ENCODE assay signal across 8 cellular contexts in genomic region chr12:6370994-6371754, GRCh38. TPM values are rescaled to one million over a fixed set of nuclear protein-coding genes. Genes with fewer than 3 reads are reported as not detected.
DNase-seq lines count a peak whose midpoint lies in the region; ATAC-seq and TF ChIP-seq lines count a peak whose summit lies in the region.

No MANE protein-coding gene starts in this region.

- H3K27me3 ChIP-seq in HCT116 (ENCODE audit: insufficient read depth, low read length) (no peaks in the 10 kb centered on the region), neural progenitor cell (peaks cover 23% of the 10 kb centered on the region)

- RAD21 ChIA-PET in HCT116 (lab: Charles Lee; ENCODE audit: low non-redundant PET in 1 of 2, low total read pairs in 2 of 2, uncharacterized antibody in 2 of 2, unreplicated experiment in 2 of 2) = interaction anchor here (0.8 to 1.8 kb wide), 3 partner anchors 29 to 94 kb away, joined by 3 to 5 read pairs (median 4); partner anchors contain the start of gene TNFRSF1A (in 1 of the 2)

- CTCF ChIA-PET in HCT116 (lab: Charles Lee) = interaction anchor here (1.1 to 1.3 kb wide), 3 partner anchors 16 to 35 kb away, joined by 3 to 6 read pairs (median 3); no protein-coding TSS in a partner anchor

- H3K27ac ChIP-seq in HCT116 (ENCODE audit: low read depth, low read length) = peak overlapping the region; percentile 100
- peak overlapping the region; percentile 24 for H3K27ac ChIP-seq in neural progenitor cell

- H3F3A ChIP-seq in neural progenitor cell (ENCODE audit: low read depth) = peaks cover 47% of the 10 kb centered on the region

- H3K4me1 ChIP-seq in HCT116 (ENCODE audit: control insufficient read depth in 1 of 2, insufficient read depth in 2 of 2, low read length in 2 of 2) (peaks cover 79 to 99% of the 10 kb centered on the region in 2 experiments), neural progenitor cell (peaks cover 57% of the 10 kb centered on the region)

- peak overlapping the region; percentile 27 for H3K4me3 Mint-ChIP-seq in neural progenitor cell

- no peaks in the 10 kb centered on the region for H3K9me2 ChIP-seq in HCT116 (ENCODE audit: insufficient read depth)

- peak overlapping the region; percentile 73 for H3K9ac ChIP-seq in HCT116 (ENCODE audit: low read length)
- no peak overlapping the region for H3K9ac ChIP-seq in neural progenitor cell

- H3K27ac Mint-ChIP-seq in neural progenitor cell = peak overlapping the region; percentile 85

- peaks cover 0 to 15% of the 10 kb centered on the region in 2 experiments; a peak in 1 of 4 replicates for H3K36me3 ChIP-seq in HCT116 (ENCODE audit: control insufficient read depth in 1 of 2, insufficient read depth in 2 of 2, low read length in 2 of 2)
- no peaks in the 10 kb centered on the region for H3K36me3 ChIP-seq in neural progenitor cell

- POLR2A ChIA-PET in HCT116 (lab: Charles Lee) = interaction anchor here (0.7 to 3.8 kb wide), 10 partner anchors 10 to 318 kb away, joined by 3 to 29 read pairs (median 6); partner anchors contain the start of genes GAPDH, LTBR, TNFRSF1A and VAMP1

- H3K9me3 ChIP-seq in HCT116 (ENCODE audit: control insufficient read depth in 1 of 2, insufficient read depth in 1 of 2, low read depth in 1 of 2, low read length in 2 of 2) = no peaks in the 10 kb centered on the region
- no peaks in the 10 kb centered on the region for H3K9me3 ChIP-seq in neural progenitor cell (ENCODE audit: low read depth)

- H3K4me3 ChIP-seq in HCT116 (replicated peaks in 1 of 2; ENCODE audit: low read depth in 1 of 2, low read length in 2 of 2) = peak overlapping the region; percentile 20 to 58
- H3K4me3 ChIP-seq in neural progenitor cell = peak overlapping the region; percentile 27

- H3K79me2 ChIP-seq in HCT116 (ENCODE audit: insufficient read depth, low read length) (peaks cover 74% of the 10 kb centered on the region), neural progenitor cell (ENCODE audit: low read depth) (peaks cover 18% of the 10 kb centered on the region)

- TF ChIP-seq RAD21 in HCT116 (IDR thresholded peaks at IDR 0.05; ENCODE audit: low read depth) = no peak

- ATAC-seq in HCT116 (peak; percentile 66), GM19395 (IDR thresholded peaks at IDR 0.05; ENCODE audit: unreplicated experiment) (no peak), HG03196 (IDR thresholded peaks at IDR 0.05; ENCODE audit: unreplicated experiment) (no peak)

- DNase-seq in HCT116 (ENCODE audit: low read depth, low spot score) = peak; percentile 95
- peak; percentile 86 for DNase-seq in NCI-H510A (lab: John Stamatoyannopoulos, UW)
- DNase-seq in dermis blood vessel endothelial cell = peak; percentile 45
- DNase-seq in neural progenitor cell (ENCODE audit: low spot score) = peak; percentile 81
- no peak for DNase-seq in posterior vena cava (ENCODE audit: low spot score)
- no peak for DNase-seq in stimulated activated CD4-positive, alpha-beta T cell treated with anti-CD3 and anti-CD28 coated beads, Interleukin-4, amount 100 ng/mL, for 1 hour

- H3K4me2 ChIP-seq in HCT116 (ENCODE audit: low read length) = peak overlapping the region; percentile 91
- H3K4me2 ChIP-seq in neural progenitor cell = peak overlapping the region; percentile 66

- peak; percentile 40 for TF ChIP-seq POLR2A in HCT116 (IDR thresholded peaks at IDR 0.05; ENCODE audit: borderline replicate concordance, extremely low read depth, insufficient read depth, insufficient read length)

- TF ChIP-seq CTCF in HCT116 (IDR thresholded peaks at IDR 0.05 in 2 of 3, conservative IDR thresholded peaks at IDR 0.05 in 1 of 3; ENCODE audit: borderline replicate concordance in 1 of 3, insufficient read depth in 1 of 3, low read depth in 2 of 3, low read length in 2 of 3) (0 out of 6 replicates have a peak, but pooled peaks of 1 of the 3 experiments have one; percentile 9), neural progenitor cell (IDR thresholded peaks at IDR 0.05) (peak; percentile 36)

- peaks cover 55% of the 10 kb centered on the region for H3K4me1 Mint-ChIP-seq in neural progenitor cell

- H3K36me3 Mint-ChIP-seq in neural progenitor cell = no peaks in the 10 kb centered on the region

- BruUV-seq in HCT116 (replicated peaks; lab: Mats Ljungman, UMichigan) = no TSS peak

- intact Hi-C loops in HCT116 (cut with micrococcal nuclease) = loop anchor here (1.0 kb wide), 1 partner anchor 35 kb away; no protein-coding TSS in a partner anchor
- intact Hi-C loops in posterior vena cava (cut with DNase I) = no loop called here

- H2AFZ ChIP-seq in HCT116 (ENCODE audit: low read depth, low read length, poor library complexity, severe bottlenecking) = no peak overlapping the region
- H2AFZ ChIP-seq in neural progenitor cell (replicated peaks) = peak overlapping the region; percentile 7

- H4K20me1 ChIP-seq in HCT116 (ENCODE audit: insufficient read depth) (no peaks in the 10 kb centered on the region), neural progenitor cell (ENCODE audit: low read depth) (no peaks in the 10 kb centered on the region)

- peaks cover 25% of the 10 kb centered on the region for H3K27me3 Mint-ChIP-seq in neural progenitor cell (ENCODE audit: insufficient read depth, low read depth)

- H3K9me3 Mint-ChIP-seq in neural progenitor cell = no peaks in the 10 kb centered on the region

TF ChIP-seq in HCT116, 20 proteins besides CTCF, POLR2A, EP300 and RAD21:
- TF ChIP-seq TCF7L2 (IDR thresholded peaks at IDR 0.05; ENCODE audit: borderline replicate concordance, extremely low read depth, insufficient read depth, insufficient read length) (peak; percentile 85), SIN3A (IDR thresholded peaks at IDR 0.05; ENCODE audit: low read depth) (no peak), JUND (IDR thresholded peaks at IDR 0.05) (no peak), YY1 (IDR thresholded peaks at IDR 0.05; ENCODE audit: extremely low read depth, insufficient replicate concordance, low read depth, low read length) (peak; percentile 20), EZH2phosphoT487 (IDR thresholded peaks at IDR 0.05; ENCODE audit: borderline replicate concordance) (no peak), POLR2AphosphoS5 (IDR thresholded peaks at IDR 0.05; ENCODE audit: low read depth, low read length) (peak; percentile 66), CEBPB (IDR thresholded peaks at IDR 0.05; ENCODE audit: low read depth) (no peak)

RNA-seq across cellular contexts. Expression of gene SCNN1A, which starts 4.2 kb away (rescaled TPM):
- total RNA-seq in HCT116 (2021; ENCODE audit: unreplicated experiment) (118 TPM), dermis blood vessel endothelial cell (1.5 and 7.1 TPM in 2 replicates), neural progenitor cell (ENCODE audit: low replicate concordance) (1.2 and 5.0 TPM in 2 replicates), posterior vena cava (1 to 10 TPM; 1.9 to 3.3 TPM)
- polyA plus RNA-seq in HCT116 (2012) = 150 and 159 TPM in 2 replicates

RNA-seq across cellular contexts. Expression of gene LTBR, which starts 12.8 kb away (rescaled TPM):
- 128 TPM for total RNA-seq in HCT116 (2021; ENCODE audit: unreplicated experiment)
- polyA plus RNA-seq in HCT116 (2012) = 91.2 and 100 TPM in 2 replicates
- 46.4 and 74.0 TPM in 2 replicates for total RNA-seq in dermis blood vessel endothelial cell
- 0.25 TPM in 1 of 2 replicates, not detected in the other for total RNA-seq in neural progenitor cell (ENCODE audit: low replicate concordance)
- total RNA-seq in posterior vena cava = 10 to 100 TPM; 86.4 to 92.5 TPM

RNA-seq across cellular contexts. Expression of gene TNFRSF1A, which starts 29.3 kb away (rescaled TPM):
- total RNA-seq in HCT116 (2021; ENCODE audit: unreplicated experiment) = 129 TPM
- polyA plus RNA-seq in HCT116 (2012) = 91.0 and 116 TPM in 2 replicates
- total RNA-seq in dermis blood vessel endothelial cell = 58.9 and 67.6 TPM in 2 replicates
- 21.8 and 24.7 TPM in 2 replicates for total RNA-seq in neural progenitor cell (ENCODE audit: low replicate concordance)
- 100 to 1,000 TPM; 190 to 194 TPM for total RNA-seq in posterior vena cava

Comparison
In these comparisons a context has a peak if more than half of its experiments do, and no peak if none do; other contexts are left out.
1. DNase-seq: peak in HCT116 (single experiment), NCI-H510A (single experiment), dermis blood vessel endothelial cell (single experiment) and neural progenitor cell (single experiment); none in posterior vena cava (single experiment) and stimulated activated CD4-positive, alpha-beta T cell treated with anti-CD3 and anti-CD28 coated beads, Interleukin-4, amount 100 ng/mL, for 1 hour (single experiment).
2. RNA of gene SCNN1A, which starts 4.2 kb away (total RNA-seq): 118 TPM in HCT116 (single experiment); 1.5 to 7.1 TPM in dermis blood vessel endothelial cell, 1.9 to 3.3 TPM in posterior vena cava and 1.2 to 5.0 TPM in neural progenitor cell; every median in the first group is over 10 times any median in the second.
3. RNA of gene LTBR, which starts 12.8 kb away (total RNA-seq): 128 TPM in HCT116 (single experiment), 86.4 to 92.5 TPM in posterior vena cava and 46.4 to 74.0 TPM in dermis blood vessel endothelial cell; 0.25 TPM in neural progenitor cell; every median in the first group is over 10 times any median in the second.